ENCODE assay signal across 1 cellular context in the genomic region with DNA sequence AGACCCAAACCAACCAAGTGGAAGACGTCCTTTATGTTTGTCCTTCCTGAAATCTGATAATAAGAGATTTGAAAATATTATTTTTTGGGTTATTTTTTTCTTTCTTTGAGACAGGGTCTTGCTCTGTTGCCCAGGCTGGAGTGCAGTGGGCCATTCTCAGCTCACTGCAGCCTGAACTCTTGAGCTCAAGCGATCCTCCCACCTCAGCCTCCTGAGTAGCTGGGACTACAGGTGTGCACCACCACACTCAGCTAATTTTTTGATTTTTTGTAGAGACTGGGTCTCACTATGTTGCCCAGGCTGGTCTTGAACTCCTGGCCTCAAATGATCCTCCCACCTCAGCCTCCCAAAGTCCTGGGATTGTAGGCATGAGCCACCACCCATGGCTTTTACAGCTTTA.
TF ChIP-seq lines count a peak whose summit lies in the region.

No MANE protein-coding gene starts in this region.

TF ChIP-seq in K562, 482 proteins besides CTCF, POLR2A, EP300 and RAD21:
- TF ChIP-seq ZNF121 (CRISPR knock-in tag; conservative IDR thresholded peaks at IDR 0.05): peak; percentile 66
TF ChIP-seq in K562: peak in this region for 1; not testable (repeated sequence) for 481.
